Comparison of ENCODE assay signal across 19 cellular contexts in the genomic region with DNA sequence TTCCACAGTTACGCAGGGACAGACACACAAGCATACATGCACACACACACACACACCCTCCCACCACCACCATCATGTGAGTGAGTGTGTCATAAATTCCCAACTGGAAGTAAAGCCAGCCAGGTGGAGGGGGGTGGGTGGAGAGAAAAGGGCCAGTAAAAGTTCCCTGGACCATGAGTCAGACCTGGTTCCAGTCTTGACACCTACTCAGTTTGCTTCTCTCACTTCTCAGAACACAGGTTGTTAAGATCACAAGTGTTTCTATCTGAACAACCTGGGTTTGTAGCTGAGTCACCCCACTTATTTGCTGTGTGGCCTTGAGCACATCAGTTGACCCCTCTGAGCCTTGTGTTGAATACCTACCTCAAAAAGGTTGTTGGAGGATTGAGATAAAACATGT. TPM values are rescaled to one million over a fixed set of nuclear protein-coding genes. Genes with fewer than 3 reads are reported as not detected.
DNase-seq lines count a peak whose midpoint lies in the region; ATAC-seq and TF ChIP-seq lines count a peak whose summit lies in the region.
"Had no signal": no experiment of that assay in that cellular context is flagged by ENCODE, and none has a peak within 500 bp of the region (broad histone marks: within the 10 kb centered on the region; RNA-seq: fewer than 3 reads in every experiment).

No MANE protein-coding gene starts in this region.

- H3K27me3 ChIP-seq in colonic mucosa = peaks cover 9% of the 10 kb centered on the region

- H3K27ac Mint-ChIP-seq in natural killer cell treated with Interleukin-12 subunit alpha and Interleukin-12 subunit beta and Interleukin-15 and Interleukin-18, amount 100 ng/mL, for 72 hours = no peak overlapping the region
- H3K27ac Mint-ChIP-seq in natural killer cell = no peak overlapping the region
- H3K27ac Mint-ChIP-seq: activated CD4-positive, alpha-beta T cell treated with anti-CD3 and anti-CD28 coated beads, Interleukin-2, amount 10 ng/mL, durations not matched to agents 7 days and 5 days; CD4-positive, alpha-beta memory T cell had no signal

- intact Hi-C loops in natural killer cell (cut with micrococcal nuclease) (no loop called here), colonic mucosa (cut with DNase I) (no loop called here)

- no peak overlapping the region for H3K9ac ChIP-seq in colonic mucosa (ENCODE audit: low read depth in 2 of 2, low read length in 2 of 2)
- H3K9ac ChIP-seq: KMS-11 had no signal

- H3K4me1 ChIP-seq in colonic mucosa = no peaks in the 10 kb centered on the region

- H3K4me1 Mint-ChIP-seq in natural killer cell treated with Interleukin-12 subunit alpha and Interleukin-12 subunit beta and Interleukin-15 and Interleukin-18, amount 100 ng/mL, for 72 hours (ENCODE audit: low read depth in 2 of 2) = peaks cover 4 to 5% of the 10 kb centered on the region in 2 donors
- H3K4me1 Mint-ChIP-seq in natural killer cell = peaks cover 0 to 6% of the 10 kb centered on the region in 2 donors

- TF ChIP-seq CTCF in natural killer cell (IDR thresholded peaks at IDR 0.05) (no peak), colonic mucosa (IDR thresholded peaks at IDR 0.05) (no peak)

- no peaks in the 10 kb centered on the region for H3K9me3 Mint-ChIP-seq in natural killer cell treated with Interleukin-12 subunit alpha and Interleukin-12 subunit beta and Interleukin-15 and Interleukin-18, amount 100 ng/mL, for 72 hours
- H3K9me3 Mint-ChIP-seq in natural killer cell = no peaks in the 10 kb centered on the region
- H3K9me3 Mint-ChIP-seq: activated CD4-positive, alpha-beta T cell treated with anti-CD3 and anti-CD28 coated beads, Interleukin-2, amount 10 ng/mL, durations not matched to agents 7 days and 5 days; CD4-positive, alpha-beta memory T cell had no signal

- no peaks in the 10 kb centered on the region for H3K36me3 Mint-ChIP-seq in natural killer cell treated with Interleukin-12 subunit alpha and Interleukin-12 subunit beta and Interleukin-15 and Interleukin-18, amount 100 ng/mL, for 72 hours
- H3K36me3 Mint-ChIP-seq in natural killer cell = no peaks in the 10 kb centered on the region
- H3K36me3 Mint-ChIP-seq: CD4-positive, alpha-beta memory T cell had no signal

- ATAC-seq in natural killer cell treated with Interleukin-12 subunit alpha and Interleukin-12 subunit beta and Interleukin-15 and Interleukin-18, amount 100 ng/mL, for 72 hours = peak; percentile 44 to 68
- ATAC-seq in natural killer cell = no peak
- peak; percentile 80 for ATAC-seq in stimulated activated naive CD8-positive, alpha-beta T cell treated with anti-CD3 and anti-CD28 coated beads, Interleukin-15, Interleukin-2, amounts not matched to agents 100 U/mL and 50 U/mL, for 24 hours
- ATAC-seq in GM18498 (IDR thresholded peaks at IDR 0.05; ENCODE audit: unreplicated experiment) = no peak
- ATAC-seq: heart left ventricle had no signal

- no peak for DNase-seq in natural killer cell treated with Interleukin-12 subunit alpha and Interleukin-12 subunit beta and Interleukin-15 and Interleukin-18, amount 100 ng/mL, for 72 hours (ENCODE audit: low spot score)
- DNase-seq in natural killer cell (no peak), HK-2 (ENCODE audit: unreplicated experiment) (peak; percentile 56), colonic mucosa (peak; percentile 26), NCI-H2081 (lab: John Stamatoyannopoulos, UW) (no peak), NAMALWA (ENCODE audit: low spot score) (no peak)
- DNase-seq in stimulated activated naive CD8-positive, alpha-beta T cell treated with anti-CD3 and anti-CD28 coated beads, Interleukin-15, Interleukin-2, amounts not matched to agents 100 U/mL and 50 U/mL, for 24 hours = peak; percentile 35
- DNase-seq: activated CD4-positive, alpha-beta T cell treated with anti-CD3 and anti-CD28 coated beads, Interleukin-2, amount 10 ng/mL, durations not matched to agents 7 days and 5 days; CD4-positive, alpha-beta memory T cell; cerebellar nuclear complex; H7; heart left ventricle; kidney; NCI-H1436 treated with DMSO at 0.1 percent for 48 hours; NCI-H510A treated with DMSO at 0.1 percent for 48 hours had no signal

- H3K4me3 ChIP-seq in colonic mucosa = no peak overlapping the region
- H3K4me3 ChIP-seq: heart left ventricle had no signal

- H3K4me3 Mint-ChIP-seq in natural killer cell treated with Interleukin-12 subunit alpha and Interleukin-12 subunit beta and Interleukin-15 and Interleukin-18, amount 100 ng/mL, for 72 hours = no peak overlapping the region
- H3K4me3 Mint-ChIP-seq in natural killer cell = no peak overlapping the region
- H3K4me3 Mint-ChIP-seq: activated CD4-positive, alpha-beta T cell treated with anti-CD3 and anti-CD28 coated beads, Interleukin-2, amount 10 ng/mL, durations not matched to agents 7 days and 5 days had no signal

- no peaks in the 10 kb centered on the region for H3K9me3 ChIP-seq in colonic mucosa
- H3K9me3 ChIP-seq: heart left ventricle had no signal

- no peaks in the 10 kb centered on the region for H3K36me3 ChIP-seq in colonic mucosa
- H3K36me3 ChIP-seq: heart left ventricle had no signal

- no peak overlapping the region for H3K27ac ChIP-seq in colonic mucosa
- H3K27ac ChIP-seq: heart left ventricle, KMS-11 had no signal

- H3K27me3 Mint-ChIP-seq in natural killer cell treated with Interleukin-12 subunit alpha and Interleukin-12 subunit beta and Interleukin-15 and Interleukin-18, amount 100 ng/mL, for 72 hours = peaks cover 13 to 19% of the 10 kb centered on the region in 2 donors
- peaks cover 11 to 23% of the 10 kb centered on the region in 2 donors for H3K27me3 Mint-ChIP-seq in natural killer cell (ENCODE audit: low read depth in 2 of 2)

RNA-seq across cellular contexts. Expression of a gene that starts 9.6 kb away (rescaled TPM):
- not detected for total RNA-seq in natural killer cell treated with Interleukin-12 subunit alpha and Interleukin-12 subunit beta and Interleukin-15 and Interleukin-18, amount 100 ng/mL, for 72 hours
- total RNA-seq in natural killer cell = not detected
- 10 to 100 TPM; 26.1 to 29.6 TPM for total RNA-seq in colonic mucosa
- total RNA-seq: activated CD4-positive, alpha-beta T cell treated with anti-CD3 and anti-CD28 coated beads, Interleukin-2, amount 10 ng/mL, durations not matched to agents 7 days and 5 days; RPMI7951; T-helper 1 cell treated with Interleukin-12 subunit alpha and Interleukin-12 subunit beta and Interleukin-4 antibody, amounts not matched to agents 30 ng/mL and 1 ng/mL, for 36 hours had no signal

RNA-seq across cellular contexts. Expression of a gene that starts 38.4 kb away (rescaled TPM):
- total RNA-seq in natural killer cell treated with Interleukin-12 subunit alpha and Interleukin-12 subunit beta and Interleukin-15 and Interleukin-18, amount 100 ng/mL, for 72 hours = 1 to 10 TPM; 2.8 to 9.0 TPM
- total RNA-seq in natural killer cell (1 to 10 TPM; 1.6 to 3.8 (median 2.4) TPM), colonic mucosa (10 to 100 TPM in 1 of 2 donors, 1 to 10 TPM in 1; 6.6 to 18.2 TPM)

RNA-seq across cellular contexts. Expression of a gene that starts 52.3 kb away (rescaled TPM):
- 10 to 100 TPM; 29.2 to 33.3 TPM for total RNA-seq in natural killer cell treated with Interleukin-12 subunit alpha and Interleukin-12 subunit beta and Interleukin-15 and Interleukin-18, amount 100 ng/mL, for 72 hours
- total RNA-seq in natural killer cell (10 to 100 TPM; 13.9 to 22.9 (median 14.9) TPM), colonic mucosa (10 to 100 TPM; 28.3 to 51.4 TPM)

RNA-seq across cellular contexts. Expression of a gene that starts 52.7 kb away (rescaled TPM):
- 10 to 100 TPM; 72.0 to 82.9 TPM for total RNA-seq in natural killer cell treated with Interleukin-12 subunit alpha and Interleukin-12 subunit beta and Interleukin-15 and Interleukin-18, amount 100 ng/mL, for 72 hours
- total RNA-seq in natural killer cell = 10 to 100 TPM; 19.9 to 26.2 (median 24.4) TPM
- total RNA-seq in colonic mucosa = 10 to 100 TPM; 14.4 to 16.3 TPM

Comparison
In these comparisons a context has a peak if more than half of its experiments do, and no peak if none do; other contexts are left out.
1. ATAC-seq: peak in natural killer cell treated with Interleukin-12 subunit alpha and Interleukin-12 subunit beta and Interleukin-15 and Interleukin-18, amount 100 ng/mL, for 72 hours (2 of 2) and stimulated activated naive CD8-positive, alpha-beta T cell treated with anti-CD3 and anti-CD28 coated beads, Interleukin-15, Interleukin-2, amounts not matched to agents 100 U/mL and 50 U/mL, for 24 hours (single experiment); none in natural killer cell (0 of 3) and GM18498 (single experiment).
2. DNase-seq: peak in HK-2 (single experiment), colonic mucosa (single experiment) and stimulated activated naive CD8-positive, alpha-beta T cell treated with anti-CD3 and anti-CD28 coated beads, Interleukin-15, Interleukin-2, amounts not matched to agents 100 U/mL and 50 U/mL, for 24 hours (single experiment); none in natural killer cell treated with Interleukin-12 subunit alpha and Interleukin-12 subunit beta and Interleukin-15 and Interleukin-18, amount 100 ng/mL, for 72 hours (single experiment), natural killer cell (single experiment), NCI-H2081 (0 of 2) and NAMALWA (single experiment).
3. RNA of a gene that starts 9.6 kb away (total RNA-seq): 26.1 to 29.6 TPM in colonic mucosa; not detected in natural killer cell treated with Interleukin-12 subunit alpha and Interleukin-12 subunit beta and Interleukin-15 and Interleukin-18, amount 100 ng/mL, for 72 hours and not detected in natural killer cell; every median in the first group is over 10 times any median in the second.